Comparison of ENCODE assay signal across 33 cellular contexts in genomic region chr15:87631775-87632174, GRCh38.
"Had no signal": no experiment of that assay in that cellular context is flagged by ENCODE, and none has a peak within 500 bp of the region (broad histone marks: within the 10 kb centered on the region; RNA-seq: fewer than 3 reads in every experiment).

No MANE protein-coding gene starts in this region.

- ATAC-seq: activated CD8-positive, alpha-beta T cell treated with anti-CD3 and anti-CD28 coated beads for 36 hours; activated naive CD4-positive, alpha-beta T cell treated with anti-CD3 and anti-CD28 coated beads, Interleukin-2, amount 50 U/mL, for 72 hours; activated T-cell treated with anti-CD3 and anti-CD28 coated beads, Interleukin-2, amount 50 U/mL, for 4 hours; activated T-cell treated with anti-CD3 and anti-CD28 coated beads, Interleukin-2, amount 50 U/mL, for 72 hours; activated T-helper 17 cell treated with anti-CD3 and anti-CD28 coated beads, Interleukin-2, amount 50 U/mL, for 72 hours; body of pancreas had no signal

- H3K4me1 ChIP-seq: adrenal gland, body of pancreas, breast epithelium had no signal

- H3K9me3 ChIP-seq: adrenal gland, body of pancreas, breast epithelium had no signal

- H3K4me3 ChIP-seq: adrenal gland, body of pancreas, breast epithelium had no signal

- H3K27me3 ChIP-seq: adrenal gland, body of pancreas, brain microvascular endothelial cell, breast epithelium had no signal

- H3K36me3 ChIP-seq: adrenal gland, brain microvascular endothelial cell, breast epithelium had no signal

- FAIRE-seq: astrocyte, colon, TTC549 had no signal

- H3K27ac ChIP-seq: adrenal gland, body of pancreas, brain microvascular endothelial cell, breast epithelium, VCaP had no signal

- DNase-seq: activated B cell treated with CpG ODN at 0.5 μM for 24 hours; activated CD4-positive, alpha-beta memory T cell treated with anti-CD3 and anti-CD28 coated beads for 36 hours; activated CD4-positive, alpha-beta T cell treated with anti-CD3 and anti-CD28 coated beads for 4 hours; activated CD4-positive, alpha-beta T cell treated with anti-CD3 and anti-CD28 coated beads, Interleukin-2, amount 10 ng/mL, durations not matched to agents 24 days and 14 days; activated CD4-positive, alpha-beta T cell treated with anti-CD3 and anti-CD28 coated beads, Interleukin-2, amount 50 U/mL, for 1 hour; activated CD4-positive, alpha-beta T cell treated with anti-CD3 and anti-CD28 coated beads, Interleukin-2, amount 50 U/mL, for 4 hours; activated CD4-positive, CD25-positive, alpha-beta regulatory T cell treated with anti-CD3 and anti-CD28 coated beads, Interleukin-2, amount 50 U/mL, for 72 hours; activated CD8-positive, alpha-beta memory T cell treated with anti-CD3 and anti-CD28 coated beads, Interleukin-2, amount 50 U/mL, for 4 hours; activated CD8-positive, alpha-beta T cell treated with anti-CD3 and anti-CD28 coated beads for 36 hours; activated effector memory CD4-positive, alpha-beta T cell treated with anti-CD3 and anti-CD28 coated beads, Interleukin-2, amount 50 U/mL, for 16 hours; activated gamma-delta T cell treated with Interleukin-2 at 50 U/mL for 16 hours; activated naive CD4-positive, alpha-beta T cell; activated naive CD4-positive, alpha-beta T cell treated with anti-CD3 and anti-CD28 coated beads for 36 hours; activated naive CD4-positive, alpha-beta T cell treated with anti-CD3 and anti-CD28 coated beads, Interleukin-2, amount 50 U/mL, for 16 hours; activated naive CD8-positive, alpha-beta T cell treated with anti-CD3 and anti-CD28 coated beads for 36 hours; activated T-cell treated with anti-CD3 and anti-CD28 coated beads for 4 hours; activated T-cell treated with anti-CD3 and anti-CD28 coated beads, Interleukin-2, amount 50 U/mL, for 1 hour; activated T-cell treated with anti-CD3 and anti-CD28 coated beads, Interleukin-2, amount 50 U/mL, for 4 hours; activated T-cell treated with anti-CD3 and anti-CD28 coated beads, Interleukin-2, amount 50 U/mL, for 72 hours; adrenal gland; amniotic stem cell; aorta; body of pancreas; brain microvascular endothelial cell; central memory CD4-positive, alpha-beta T cell; T-helper 9 cell had no signal
